25 cellular contexts compared by ENCODE assay signal in genomic region chr6:1473598-1473997, GRCh38.
"Had no signal": no experiment of that assay in that cellular context is flagged by ENCODE, and none has a peak within 500 bp of the region (broad histone marks: within the 10 kb centered on the region; RNA-seq: fewer than 3 reads in every experiment).

No MANE protein-coding gene starts in this region.

- ATAC-seq: activated T-cell treated with anti-CD3 and anti-CD28 coated beads, Interleukin-2, amount 50 U/mL, for 4 hours; Panc1; Right ventricle myocardium inferior had no signal

- H3K27ac ChIP-seq: colonic mucosa, VCaP had no signal

- H3K9me3 ChIP-seq: colonic mucosa, SK-N-SH had no signal

- H3K4me2 ChIP-seq: SK-N-SH had no signal

- DNase-seq: activated CD4-positive, alpha-beta memory T cell treated with anti-CD3 and anti-CD28 coated beads for 36 hours; activated CD4-positive, alpha-beta T cell treated with anti-CD3 and anti-CD28 coated beads, Interleukin-2, amount 10 ng/mL, durations not matched to agents 7 days and 5 days; activated CD4-positive, CD25-positive, alpha-beta regulatory T cell; activated CD8-positive, alpha-beta memory T cell treated with anti-CD3 and anti-CD28 coated beads for 24 hours; activated gamma-delta T cell; activated naive CD4-positive, alpha-beta T cell treated with anti-CD3 and anti-CD28 coated beads for 36 hours; activated T-cell treated with anti-CD3 and anti-CD28 coated beads, Interleukin-2, amount 50 U/mL, for 4 hours; cerebellar nuclear complex; colonic mucosa; NCI-H1092; NCI-H1417; NCI-H1930; NCI-H2107; NCI-H2171 treated with DMSO at 0.1 percent for 48 hours; NCI-H226; NCI-H510A; NCI-H526 treated with DMSO at 0.1 percent for 48 hours; NCI-H82; OCI-M1; RPMI8226; SK-N-SH; T-helper 1 cell had no signal

- H3K9ac ChIP-seq: SK-N-SH had no signal

- H3K4me1 ChIP-seq: colonic mucosa had no signal

- H3K36me3 ChIP-seq: colonic mucosa had no signal

- H3K27me3 ChIP-seq: colonic mucosa had no signal

- H3K4me3 ChIP-seq: colonic mucosa had no signal
